In genomic region chr17:80855196-80855967, GRCh38 we compare ENCODE assay signal across 15 cellular contexts.
DNase-seq lines count a peak whose midpoint lies in the region; ATAC-seq, FAIRE-seq and TF ChIP-seq lines count a peak whose summit lies in the region.
"Had no signal": no experiment of that assay in that cellular context is flagged by ENCODE, and none has a peak within 500 bp of the region (broad histone marks: within the 10 kb centered on the region; RNA-seq: fewer than 3 reads in every experiment).

No MANE protein-coding gene starts in this region.

- no peak for TF ChIP-seq CTCF in endothelial cell of umbilical vein (IDR thresholded peaks at IDR 0.05; ENCODE audit: extremely low read depth in 1 of 2, insufficient read depth in 1 of 2, low read depth in 1 of 2, low read length in 2 of 2)
- no peak for TF ChIP-seq CTCF in smooth muscle cell (IDR thresholded peaks at IDR 0.05; ENCODE audit: borderline replicate concordance, insufficient read depth, poor library complexity, severe bottlenecking)

- no peaks in the 10 kb centered on the region for H3F3A ChIP-seq in smooth muscle cell (ENCODE audit: low read depth)

- H3K79me2 ChIP-seq in endothelial cell of umbilical vein (ENCODE audit: control insufficient read depth, insufficient read depth, low read length) (no peaks in the 10 kb centered on the region), smooth muscle cell (ENCODE audit: low read depth) (no peaks in the 10 kb centered on the region)

- dilution Hi-C loops in endothelial cell of umbilical vein (cut with MboI; ENCODE audit: extremely low pct_ligation_motif_present, low sequenced_read_pairs) = no loop called here

- no peak for TF ChIP-seq POLR2A in endothelial cell of umbilical vein (IDR thresholded peaks at IDR 0.05; ENCODE audit: low read depth, low read length)

- H3K27ac ChIP-seq in endothelial cell of umbilical vein (ENCODE audit: insufficient read depth, low read depth, low read length) = peak overlapping the region; percentile 97
- peak overlapping the region; percentile 99 for H3K27ac ChIP-seq in smooth muscle cell (ENCODE audit: low read depth)

- H3K4me3 ChIP-seq in endothelial cell of umbilical vein (replicated peaks in 1 of 3; ENCODE audit: insufficient read depth in 1 of 3, low read depth in 1 of 3, low read length in 3 of 3) (no peak overlapping the region), smooth muscle cell (no peak overlapping the region)
- H3K4me3 ChIP-seq: Peyer's patch, uterus had no signal

- H4K20me1 ChIP-seq in endothelial cell of umbilical vein (replicated peaks; ENCODE audit: control insufficient read depth, extremely low read depth, insufficient read depth, low read length) (no peaks in the 10 kb centered on the region), smooth muscle cell (ENCODE audit: low read depth) (no peaks in the 10 kb centered on the region)

- H3K4me2 ChIP-seq in endothelial cell of umbilical vein (ENCODE audit: insufficient read depth, low read length) (no peak overlapping the region), smooth muscle cell (peak overlapping the region; percentile 66)

- ATAC-seq in activated CD8-positive, alpha-beta memory T cell treated with anti-CD3 and anti-CD28 coated beads, Interleukin-2, amount 10 ng/mL, durations not matched to agents 7 days and 5 days = no peak
- no peak for ATAC-seq in T-helper 17 cell
- no peak for ATAC-seq in HG03280 (IDR thresholded peaks at IDR 0.05; ENCODE audit: unreplicated experiment)
- ATAC-seq in HG02973 (IDR thresholded peaks at IDR 0.05; ENCODE audit: unreplicated experiment) = no peak
- ATAC-seq in HG02938 (IDR thresholded peaks at IDR 0.05; ENCODE audit: unreplicated experiment) = no peak
- ATAC-seq: left lobe of liver; naive thymus-derived CD8-positive, alpha-beta T cell had no signal

- WGBS in smooth muscle cell (ENCODE audit: low lambda C conversion rate) = 94% methylated on average over 23 of the region's 23 CpGs

- no peak overlapping the region for H3K4me3 Mint-ChIP-seq in activated CD8-positive, alpha-beta memory T cell treated with anti-CD3 and anti-CD28 coated beads, Interleukin-2, amount 10 ng/mL, durations not matched to agents 7 days and 5 days
- H3K4me3 Mint-ChIP-seq in T-helper 17 cell = no peak overlapping the region
- H3K4me3 Mint-ChIP-seq: naive thymus-derived CD8-positive, alpha-beta T cell had no signal

- intact Hi-C loops in endothelial cell of umbilical vein (cut with micrococcal nuclease) = loop anchor here (10.0 kb wide), 1 partner anchor 181 kb away; no protein-coding TSS in a partner anchor

- H3K9ac ChIP-seq in endothelial cell of umbilical vein (replicated peaks; ENCODE audit: extremely low read depth, insufficient read depth, low read length) (no peak overlapping the region), smooth muscle cell (ENCODE audit: low read depth) (peak overlapping the region; percentile 81)

- H2AFZ ChIP-seq in endothelial cell of umbilical vein (ENCODE audit: low read depth, low read length) (no peak overlapping the region), smooth muscle cell (ENCODE audit: low read depth) (no peak overlapping the region)

- no peaks in the 10 kb centered on the region for H3K9me1 ChIP-seq in endothelial cell of umbilical vein (replicated peaks; ENCODE audit: control insufficient read depth, extremely low read depth, insufficient read depth, low read length)

- CTCF ChIA-PET in activated CD8-positive, alpha-beta memory T cell treated with anti-CD3 and anti-CD28 coated beads, Interleukin-2, amount 10 ng/mL, durations not matched to agents 7 days and 5 days (lab: Charles Lee) = interaction anchor here (1.3 to 3.9 kb wide), 5 partner anchors 11 to 43 kb away, joined by 3 to 20 read pairs (median 9); no protein-coding TSS in a partner anchor
- CTCF ChIA-PET in endothelial cell of umbilical vein (lab: Charles Lee) = interaction anchor here (0.9 to 1.8 kb wide), 3 partner anchors 11 to 44 kb away, joined by 3 to 4 read pairs (median 3); no protein-coding TSS in a partner anchor

- POLR2A ChIA-PET in endothelial cell of umbilical vein (lab: Charles Lee) = no interaction called here

- peaks cover 90% of the 10 kb centered on the region for H3K4me1 Mint-ChIP-seq in activated CD8-positive, alpha-beta memory T cell treated with anti-CD3 and anti-CD28 coated beads, Interleukin-2, amount 10 ng/mL, durations not matched to agents 7 days and 5 days
- peaks cover 27% of the 10 kb centered on the region for H3K4me1 Mint-ChIP-seq in T-helper 17 cell

- H3K4me1 ChIP-seq in endothelial cell of umbilical vein (ENCODE audit: control insufficient read depth, extremely low read depth, insufficient read depth, low read length) = peaks cover 29% of the 10 kb centered on the region
- H3K4me1 ChIP-seq in smooth muscle cell (ENCODE audit: low read depth) = no peaks in the 10 kb centered on the region
- H3K4me1 ChIP-seq: uterus had no signal

- peak; percentile 55 for FAIRE-seq in endothelial cell of umbilical vein (lab: Jason Lieb, UNC)
- FAIRE-seq: small intestine had no signal

- no peaks in the 10 kb centered on the region for H3K36me3 ChIP-seq in endothelial cell of umbilical vein (ENCODE audit: control insufficient read depth in 2 of 2, extremely low read depth in 1 of 2, insufficient read depth in 2 of 2, low read length in 2 of 2)
- no peaks in the 10 kb centered on the region for H3K36me3 ChIP-seq in smooth muscle cell (ENCODE audit: low read depth)
- H3K36me3 ChIP-seq: uterus had no signal

- H3K27me3 Mint-ChIP-seq in activated CD8-positive, alpha-beta memory T cell treated with anti-CD3 and anti-CD28 coated beads, Interleukin-2, amount 10 ng/mL, durations not matched to agents 7 days and 5 days = no peaks in the 10 kb centered on the region
- H3K27me3 Mint-ChIP-seq in T-helper 17 cell = no peaks in the 10 kb centered on the region
- H3K27me3 Mint-ChIP-seq: naive thymus-derived CD8-positive, alpha-beta T cell had no signal

- H3K9me3 ChIP-seq in T-helper 17 cell (ENCODE audit: control insufficient read depth, low read length, poor library complexity, severe bottlenecking) (no peaks in the 10 kb centered on the region), endothelial cell of umbilical vein (replicated peaks; ENCODE audit: control insufficient read depth, insufficient read depth, low read length) (no peaks in the 10 kb centered on the region), smooth muscle cell (replicated peaks; ENCODE audit: low read depth) (no peaks in the 10 kb centered on the region)
- H3K9me3 ChIP-seq: Peyer's patch, uterus had no signal

- no peak for DNase-seq in activated CD8-positive, alpha-beta memory T cell treated with anti-CD3 and anti-CD28 coated beads, Interleukin-2, amount 10 ng/mL, durations not matched to agents 7 days and 5 days
- DNase-seq in activated CD8-positive, alpha-beta memory T cell treated with anti-CD3 and anti-CD28 coated beads for 24 hours = no peak
- no peak for DNase-seq in T-helper 17 cell
- DNase-seq in endothelial cell of umbilical vein (ENCODE audit: low read depth, low spot score) = no peak
- DNase-seq in smooth muscle cell (lab: John Stamatoyannopoulos, UW; ENCODE audit: unreplicated experiment) = no peak
- DNase-seq: naive thymus-derived CD8-positive, alpha-beta T cell; NCI-H510A; small intestine; T1000; uterus had no signal

- peak overlapping the region; percentile 99 for H3K27ac Mint-ChIP-seq in activated CD8-positive, alpha-beta memory T cell treated with anti-CD3 and anti-CD28 coated beads, Interleukin-2, amount 10 ng/mL, durations not matched to agents 7 days and 5 days
- peak overlapping the region; percentile 91 for H3K27ac Mint-ChIP-seq in T-helper 17 cell

- peaks cover 73% of the 10 kb centered on the region for H3K36me3 Mint-ChIP-seq in activated CD8-positive, alpha-beta memory T cell treated with anti-CD3 and anti-CD28 coated beads, Interleukin-2, amount 10 ng/mL, durations not matched to agents 7 days and 5 days
- peaks cover 4% of the 10 kb centered on the region for H3K36me3 Mint-ChIP-seq in T-helper 17 cell (ENCODE audit: low read depth)

- no TSS peak for BruUV-seq in endothelial cell of umbilical vein (replicated peaks; lab: Mats Ljungman, UMichigan)

- H3K27me3 ChIP-seq in endothelial cell of umbilical vein (ENCODE audit: control insufficient read depth in 2 of 2, insufficient read depth in 2 of 2, low read length in 2 of 2) (no peaks in the 10 kb centered on the region), smooth muscle cell (ENCODE audit: low read depth) (no peaks in the 10 kb centered on the region)
- H3K27me3 ChIP-seq: Peyer's patch, uterus had no signal

- H3K9me3 Mint-ChIP-seq in activated CD8-positive, alpha-beta memory T cell treated with anti-CD3 and anti-CD28 coated beads, Interleukin-2, amount 10 ng/mL, durations not matched to agents 7 days and 5 days (ENCODE audit: low read depth) = no peaks in the 10 kb centered on the region
- H3K9me3 Mint-ChIP-seq: naive thymus-derived CD8-positive, alpha-beta T cell had no signal

TF ChIP-seq in endothelial cell of umbilical vein, 7 proteins besides CTCF, POLR2A, EP300 and RAD21:
- TF ChIP-seq JUN (IDR thresholded peaks at IDR 0.05; ENCODE audit: borderline replicate concordance, insufficient read depth, insufficient read length, low read depth) (no peak), MYC (IDR thresholded peaks at IDR 0.05; ENCODE audit: low read depth, low read length) (no peak), MAX (IDR thresholded peaks at IDR 0.05; ENCODE audit: insufficient read depth, insufficient read length) (no peak), POLR2AphosphoS5 (IDR thresholded peaks at IDR 0.05; ENCODE audit: insufficient read depth, low read depth, low read length) (no peak), GATA2 (IDR thresholded peaks at IDR 0.05; ENCODE audit: insufficient read depth, insufficient read length, low read depth, low read length) (no peak)
